19 cellular contexts compared by ENCODE assay signal in genomic region chr10:86359111-86359510, GRCh38.
"Had no signal": no experiment of that assay in that cellular context is flagged by ENCODE, and none has a peak within 500 bp of the region (broad histone marks: within the 10 kb centered on the region; RNA-seq: fewer than 3 reads in every experiment).

No MANE protein-coding gene starts in this region.

- H3K4me3 ChIP-seq: heart left ventricle, left ventricle myocardium inferior, lower lobe of right lung, psoas muscle, tibial artery had no signal

- H3K9ac ChIP-seq: parathyroid adenoma had no signal

- H3K27ac ChIP-seq: heart left ventricle, left ventricle myocardium inferior, lower lobe of right lung, parathyroid adenoma, psoas muscle, tibial artery had no signal

- H3K79me2 ChIP-seq: parathyroid adenoma had no signal

- H3K9me3 ChIP-seq: heart left ventricle, left ventricle myocardium inferior, lower lobe of right lung, psoas muscle, tibial artery had no signal

- H3K36me3 ChIP-seq: heart left ventricle, left ventricle myocardium inferior, lower lobe of right lung, tibial artery had no signal

- ATAC-seq: esophagus mucosa; heart left ventricle; lower lobe of right lung; psoas muscle; stimulated activated effector memory CD8-positive, alpha-beta T cell treated with anti-CD3 and anti-CD28 coated beads, Interleukin-12 subunit alpha, Interleukin-12 subunit beta, amount 100 ng/mL, for 72 hours; stimulated activated naive CD8-positive, alpha-beta T cell treated with anti-CD3 and anti-CD28 coated beads, Interleukin-15, Interleukin-2, amounts not matched to agents 100 U/mL and 50 U/mL, for 24 hours had no signal

- H3K4me1 ChIP-seq: parathyroid adenoma had no signal

- H2AFZ ChIP-seq: parathyroid adenoma had no signal

- DNase-seq: central memory CD4-positive, alpha-beta T cell; cortex of kidney; effector memory CD4-positive, alpha-beta T cell; hippocampal formation; left ventricle myocardium inferior; lower lobe of right lung; midbrain; nephron progenitor cell; retina; small intestine; stimulated activated CD4-positive, alpha-beta T cell treated with anti-CD3 and anti-CD28 coated beads, Interleukin-4, amount 100 ng/mL, for 1 hour; stimulated activated CD8-positive, alpha-beta memory T cell treated with anti-CD3 and anti-CD28 coated beads, Interleukin-4, amount 100 ng/mL, for 48 hours; stimulated activated naive CD8-positive, alpha-beta T cell treated with anti-CD3 and anti-CD28 coated beads, Interleukin-15, Interleukin-2, amounts not matched to agents 100 U/mL and 50 U/mL, for 24 hours had no signal
